20 cellular contexts compared by ENCODE assay signal in genomic region chr11:102387056-102387781, GRCh38. TPM values are rescaled to one million over a fixed set of nuclear protein-coding genes. Genes with fewer than 3 reads are reported as not detected.
DNase-seq lines count a peak whose midpoint lies in the region; ATAC-seq and TF ChIP-seq lines count a peak whose summit lies in the region.
"Had no signal": no experiment of that assay in that cellular context is flagged by ENCODE, and none has a peak within 500 bp of the region (broad histone marks: within the 10 kb centered on the region; RNA-seq: fewer than 3 reads in every experiment).

No MANE protein-coding gene starts in this region.

- H3K27ac ChIP-seq in BLaER1 (no peak overlapping the region), SJCRH30 (peak overlapping the region; percentile 44), hepatocyte (peak overlapping the region; percentile 79)
- H3K27ac ChIP-seq: Peyer's patch had no signal

- H3K4me3 ChIP-seq in BLaER1 (no peak overlapping the region), SJCRH30 (no peak overlapping the region), hepatocyte (no peak overlapping the region)
- H3K4me3 ChIP-seq: Peyer's patch had no signal

- H4K20me1 ChIP-seq in BLaER1, result no peaks in the 10 kb centered on the region
- H4K20me1 ChIP-seq in hepatocyte (ENCODE audit: insufficient read depth, poor library complexity, severe bottlenecking), result no peaks in the 10 kb centered on the region

- H3K4me1 Mint-ChIP-seq in activated CD8-positive, alpha-beta T cell treated with anti-CD3 and anti-CD28 coated beads for 36 hours (ENCODE audit: low read depth), result peaks cover 48% of the 10 kb centered on the region
- peaks cover 18% of the 10 kb centered on the region for H3K4me1 Mint-ChIP-seq in activated CD8-positive, alpha-beta T cell treated with anti-CD3 and anti-CD28 coated beads, Interleukin-2, amount 10 ng/mL, durations not matched to agents 7 days and 5 days (ENCODE audit: low read depth)

- H3K36me3 ChIP-seq in BLaER1 (peaks cover 45% of the 10 kb centered on the region), SJCRH30 (no peaks in the 10 kb centered on the region), hepatocyte (replicated peaks; ENCODE audit: insufficient read depth, low read depth) (no peaks in the 10 kb centered on the region)

- no peak overlapping the region for H2AFZ ChIP-seq in hepatocyte

- H3K27me3 Mint-ChIP-seq in activated CD8-positive, alpha-beta T cell treated with anti-CD3 and anti-CD28 coated beads for 36 hours, result no peaks in the 10 kb centered on the region
- H3K27me3 Mint-ChIP-seq in activated CD8-positive, alpha-beta T cell treated with anti-CD3 and anti-CD28 coated beads, Interleukin-2, amount 10 ng/mL, durations not matched to agents 7 days and 5 days (ENCODE audit: low read depth), result no peaks in the 10 kb centered on the region
- H3K27me3 Mint-ChIP-seq: CD8-positive, alpha-beta memory T cell had no signal

- no peak for TF ChIP-seq CTCF in activated CD8-positive, alpha-beta T cell treated with anti-CD3 and anti-CD28 coated beads for 36 hours (IDR thresholded peaks at IDR 0.05)
- no peak for TF ChIP-seq CTCF in hepatocyte (IDR thresholded peaks at IDR 0.05; ENCODE audit: poor library complexity)

- H3K4me2 ChIP-seq in BLaER1 (peak overlapping the region; percentile 46), hepatocyte (peak overlapping the region; percentile 16)

- no peak for ATAC-seq in activated CD8-positive, alpha-beta T cell treated with anti-CD3 and anti-CD28 coated beads for 36 hours
- ATAC-seq in activated CD8-positive, alpha-beta T cell treated with anti-CD3 and anti-CD28 coated beads, Interleukin-2, amount 10 ng/mL, durations not matched to agents 7 days and 5 days, result no peak
- ATAC-seq: HCT116 had no signal

- CTCF ChIA-PET in activated CD8-positive, alpha-beta T cell treated with anti-CD3 and anti-CD28 coated beads for 36 hours (lab: Charles Lee), result interaction anchor here (1.3 kb wide), 1 partner anchor 109 kb away, joined by 3 read pairs; no protein-coding TSS in a partner anchor
- CTCF ChIA-PET in activated CD8-positive, alpha-beta T cell treated with anti-CD3 and anti-CD28 coated beads, Interleukin-2, amount 10 ng/mL, durations not matched to agents 7 days and 5 days (lab: Charles Lee), result no interaction called here

- peaks cover 8% of the 10 kb centered on the region for H3K9me3 Mint-ChIP-seq in activated CD8-positive, alpha-beta T cell treated with anti-CD3 and anti-CD28 coated beads for 36 hours
- H3K9me3 Mint-ChIP-seq in activated CD8-positive, alpha-beta T cell treated with anti-CD3 and anti-CD28 coated beads, Interleukin-2, amount 10 ng/mL, durations not matched to agents 7 days and 5 days (ENCODE audit: insufficient read depth), result no peaks in the 10 kb centered on the region
- H3K9me3 Mint-ChIP-seq: CD8-positive, alpha-beta memory T cell had no signal

- H3K9ac ChIP-seq in BLaER1, result no peak overlapping the region

- POLR2A ChIA-PET in activated CD8-positive, alpha-beta T cell treated with anti-CD3 and anti-CD28 coated beads for 36 hours (lab: Charles Lee), result no interaction called here
- POLR2A ChIA-PET in activated CD8-positive, alpha-beta T cell treated with anti-CD3 and anti-CD28 coated beads, Interleukin-2, amount 10 ng/mL, durations not matched to agents 7 days and 5 days (lab: Charles Lee), result interaction anchor here (1.2 kb wide), 1 partner anchor 102 kb away, joined by 3 read pairs; no protein-coding TSS in a partner anchor

- DNase-seq in activated CD8-positive, alpha-beta T cell treated with anti-CD3 and anti-CD28 coated beads for 36 hours, result no peak
- DNase-seq in activated CD8-positive, alpha-beta T cell treated with anti-CD3 and anti-CD28 coated beads, Interleukin-2, amount 10 ng/mL, durations not matched to agents 7 days and 5 days, result no peak
- DNase-seq in SJCRH30 (peak; percentile 21 to 81), hepatocyte (ENCODE audit: low spot score) (no peak), T-helper 1 cell (no peak), OCI-M2 (lab: John Stamatoyannopoulos, UW; ENCODE audit: unreplicated experiment) (no peak)
- DNase-seq: 8988T; C1 segment of cervical spinal cord; Calu3; CD8-positive, alpha-beta memory T cell; DMS153; GDM1; NCI-H1694; NCI-H2081 treated with DMSO at 0.1 percent for 48 hours; NCI-H2171 treated with DMSO at 0.1 percent for 48 hours; NCI-H524 treated with DMSO at 0.1 percent for 48 hours; NCI-H82; Peyer's patch had no signal

- H3K27me3 ChIP-seq in BLaER1, result no peaks in the 10 kb centered on the region
- no peaks in the 10 kb centered on the region for H3K27me3 ChIP-seq in SJCRH30
- H3K27me3 ChIP-seq in hepatocyte, result no peaks in the 10 kb centered on the region
- H3K27me3 ChIP-seq: Peyer's patch had no signal

- H3K9me2 ChIP-seq in hepatocyte (replicated peaks; ENCODE audit: insufficient read depth), result no peaks in the 10 kb centered on the region

- no peak overlapping the region for H3K4me3 Mint-ChIP-seq in activated CD8-positive, alpha-beta T cell treated with anti-CD3 and anti-CD28 coated beads for 36 hours
- no peak overlapping the region for H3K4me3 Mint-ChIP-seq in activated CD8-positive, alpha-beta T cell treated with anti-CD3 and anti-CD28 coated beads, Interleukin-2, amount 10 ng/mL, durations not matched to agents 7 days and 5 days
- H3K4me3 Mint-ChIP-seq: CD8-positive, alpha-beta memory T cell had no signal

- H3K4me1 ChIP-seq in BLaER1, result peaks cover 23% of the 10 kb centered on the region
- H3K4me1 ChIP-seq in SJCRH30, result peaks cover 27% of the 10 kb centered on the region
- H3K4me1 ChIP-seq in hepatocyte (ENCODE audit: insufficient read depth), result peaks cover 27% of the 10 kb centered on the region
- H3K4me1 ChIP-seq: Peyer's patch had no signal

- H3K36me3 Mint-ChIP-seq in activated CD8-positive, alpha-beta T cell treated with anti-CD3 and anti-CD28 coated beads for 36 hours (ENCODE audit: low read depth), result peaks cover 48% of the 10 kb centered on the region
- H3K36me3 Mint-ChIP-seq in activated CD8-positive, alpha-beta T cell treated with anti-CD3 and anti-CD28 coated beads, Interleukin-2, amount 10 ng/mL, durations not matched to agents 7 days and 5 days (ENCODE audit: low read depth), result peaks cover 38% of the 10 kb centered on the region

- peaks cover 16% of the 10 kb centered on the region for H3K79me2 ChIP-seq in hepatocyte

- peak overlapping the region; percentile 56 for H3K27ac Mint-ChIP-seq in activated CD8-positive, alpha-beta T cell treated with anti-CD3 and anti-CD28 coated beads for 36 hours
- no peak overlapping the region for H3K27ac Mint-ChIP-seq in activated CD8-positive, alpha-beta T cell treated with anti-CD3 and anti-CD28 coated beads, Interleukin-2, amount 10 ng/mL, durations not matched to agents 7 days and 5 days

- H3K9me3 ChIP-seq in BLaER1 (peaks cover 8% of the 10 kb centered on the region), SJCRH30 (replicated peaks) (no peaks in the 10 kb centered on the region), hepatocyte (ENCODE audit: low read depth) (no peaks in the 10 kb centered on the region)
- H3K9me3 ChIP-seq: Peyer's patch had no signal

- intact Hi-C loops in activated CD8-positive, alpha-beta T cell treated with anti-CD3 and anti-CD28 coated beads for 36 hours (cut with micrococcal nuclease), result no loop called here

- WGBS in hepatocyte (ENCODE audit: low lambda C conversion rate, missing lambda C conversion rate), result 85% methylated on average over 4 of the region's 8 CpGs

RNA-seq across cellular contexts. Expression of gene BIRC2, which starts 40.2 kb away (rescaled TPM):
- 10 to 100 TPM; 29.8 to 32.9 TPM for total RNA-seq in activated CD8-positive, alpha-beta T cell treated with anti-CD3 and anti-CD28 coated beads for 36 hours
- 10 to 100 TPM; 28.3 to 30.4 TPM for total RNA-seq in activated CD8-positive, alpha-beta T cell treated with anti-CD3 and anti-CD28 coated beads, Interleukin-2, amount 10 ng/mL, durations not matched to agents 7 days and 5 days
- total RNA-seq in SJCRH30 (2014; rRNA removed; shearing (Covaris generic)), result 26.7 and 27.1 TPM in 2 replicates
- 85.7 and 96.8 TPM in 2 replicates for total RNA-seq in hepatocyte
- 37.7 and 42.1 TPM in 2 replicates for polyA plus RNA-seq in hepatocyte

Comparison
In these comparisons a context has a peak if more than half of its experiments do, and no peak if none do; other contexts are left out.
1. DNase-seq: peak in SJCRH30 (2 of 2); none in activated CD8-positive, alpha-beta T cell treated with anti-CD3 and anti-CD28 coated beads for 36 hours (single experiment), activated CD8-positive, alpha-beta T cell treated with anti-CD3 and anti-CD28 coated beads, Interleukin-2, amount 10 ng/mL, durations not matched to agents 7 days and 5 days (single experiment), hepatocyte (single experiment), T-helper 1 cell (0 of 5) and OCI-M2 (single experiment).